In genomic region chr20:64049887-64050260, GRCh38 we compare ENCODE assay signal across 9 cellular contexts. TPM values are rescaled to one million over a fixed set of nuclear protein-coding genes. Genes with fewer than 3 reads are reported as not detected.
DNase-seq lines count a peak whose midpoint lies in the region; ATAC-seq, FAIRE-seq and TF ChIP-seq lines count a peak whose summit lies in the region.
"Had no signal": no experiment of that assay in that cellular context is flagged by ENCODE, and none has a peak within 500 bp of the region (broad histone marks: within the 10 kb centered on the region; RNA-seq: fewer than 3 reads in every experiment).

No MANE protein-coding gene starts in this region.

- no peak overlapping the region for H3K27ac ChIP-seq in SJCRH30
- peak overlapping the region; percentile 95 for H3K27ac ChIP-seq in left ventricle myocardium inferior (replicated peaks)
- peak overlapping the region; percentile 70 for H3K27ac ChIP-seq in skeletal muscle tissue (ENCODE audit: low read depth, low read length)

- H3K4me1 ChIP-seq in SJCRH30 (peaks cover 34% of the 10 kb centered on the region; the same call in 1 of the 2 replicates), left ventricle myocardium inferior (peaks cover 51% of the 10 kb centered on the region), skeletal muscle tissue (ENCODE audit: control insufficient read depth in 3 of 3, insufficient read depth in 3 of 3, low read length in 3 of 3) (peaks cover 0 to 14% (median 7%) of the 10 kb centered on the region in 3 donors), mucosa of descending colon (ENCODE audit: low read depth) (peaks cover 5% of the 10 kb centered on the region)

- H3K9me3 ChIP-seq in SJCRH30 (replicated peaks) (no peaks in the 10 kb centered on the region), left ventricle myocardium inferior (replicated peaks) (no peaks in the 10 kb centered on the region), skeletal muscle tissue (ENCODE audit: control insufficient read depth in 3 of 3, low read length in 3 of 3) (no peaks in the 10 kb centered on the region), mucosa of descending colon (no peaks in the 10 kb centered on the region)

- TF ChIP-seq CTCF in left ventricle myocardium inferior (IDR thresholded peaks at IDR 0.05; ENCODE audit: borderline replicate concordance) (no peak), mucosa of descending colon (IDR thresholded peaks at IDR 0.05) (no peak)

- ATAC-seq in mucosa of descending colon (no peak), HG02885 (IDR thresholded peaks at IDR 0.05; ENCODE audit: poor library complexity, unreplicated experiment) (no peak)

- H3K27me3 ChIP-seq in SJCRH30, result peaks cover 5% of the 10 kb centered on the region
- H3K27me3 ChIP-seq in left ventricle myocardium inferior (ENCODE audit: low read depth), result peaks cover 94% of the 10 kb centered on the region
- H3K27me3 ChIP-seq in skeletal muscle tissue (ENCODE audit: control insufficient read depth in 3 of 3, insufficient read depth in 3 of 3, low read length in 3 of 3), result peaks cover 57 to 78% (median 78%) of the 10 kb centered on the region in 3 donors

- H3K36me3 ChIP-seq in SJCRH30, result no peaks in the 10 kb centered on the region
- H3K36me3 ChIP-seq in left ventricle myocardium inferior, result peaks cover 19% of the 10 kb centered on the region
- H3K36me3 ChIP-seq in skeletal muscle tissue (ENCODE audit: control insufficient read depth in 3 of 3, insufficient read depth in 3 of 3, low read length in 3 of 3), result peaks cover 0 to 2% (median 0%) of the 10 kb centered on the region in 3 donors
- H3K36me3 ChIP-seq in mucosa of descending colon (ENCODE audit: low read depth), result no peaks in the 10 kb centered on the region

- DNase-seq in GM12891 (ENCODE audit: insufficient read length, low spot score) (no peak), SJCRH30 (no peak), left ventricle myocardium inferior (peak; percentile 47), anterior cingulate cortex (lab: John Stamatoyannopoulos, UW) (no peak), mucosa of descending colon (no peak)
- no peak for DNase-seq in activated CD4-positive, alpha-beta T cell treated with anti-CD3 and anti-CD28 coated beads, Interleukin-2, amount 50 U/mL, for 48 hours

- no peak for TF ChIP-seq POLR2A in GM12891 (IDR thresholded peaks at IDR 0.05; ENCODE audit: low read depth, low read length)

- H3K4me3 ChIP-seq in SJCRH30 (peak overlapping the region; percentile 31), left ventricle myocardium inferior (peak overlapping the region; percentile 71), skeletal muscle tissue (ENCODE audit: low read length in 3 of 3) (peak overlapping the region; percentile 1 to 58 (median 48)), mucosa of descending colon (no peak overlapping the region)

- intact Hi-C loops in left ventricle myocardium inferior (cut with micrococcal nuclease), result no loop called here
- intact Hi-C loops in mucosa of descending colon (cut with DNase I, micrococcal nuclease), result no loop called here

- peak overlapping the region in 2 of 3 donors; percentile 51 to 62 for H3K9ac ChIP-seq in skeletal muscle tissue (ENCODE audit: low read depth in 1 of 3, low read length in 3 of 3)

- FAIRE-seq in GM12891 (lab: Jason Lieb, UNC), result no peak

TF ChIP-seq in GM12891, 5 proteins besides CTCF, POLR2A, EP300 and RAD21:
- TF ChIP-seq SPI1 (IDR thresholded peaks at IDR 0.05; ENCODE audit: low read depth, low read length), result no peak
- TF ChIP-seq PAX5 (IDR thresholded peaks at IDR 0.05; ENCODE audit: insufficient read depth, low read length, severe bottlenecking), result no peak
- TF ChIP-seq POLR2AphosphoS5 (IDR thresholded peaks at IDR 0.05; ENCODE audit: low read depth, low read length), result no peak
- TF ChIP-seq TAF1 (IDR thresholded peaks at IDR 0.05; ENCODE audit: low read depth, low read length), result no peak
- 0 out of 2 replicates have a peak, but pooled peaks have one; percentile 19 for TF ChIP-seq POU2F2 (IDR thresholded peaks at IDR 0.05; ENCODE audit: low read depth, low read length)
TF ChIP-seq in GM12891: peak in this region for 1.

RNA-seq across cellular contexts. Expression of gene SOX18, which starts 0.4 kb away (rescaled TPM):
- 0.13 TPM for polyA plus RNA-seq in GM12891 (2012; ENCODE audit: low read depth, missing spikeins)
- 0.13 and 0.14 TPM in 2 replicates for total RNA-seq in SJCRH30 (2014; rRNA removed; shearing (Covaris generic))
- total RNA-seq in left ventricle myocardium inferior (30.5 TPM), skeletal muscle tissue (3.7 TPM), mucosa of descending colon (10 to 100 TPM in 2 of 3 donors, 1 to 10 TPM in 1; 4.7 to 20.0 (median 12.6) TPM)
- total RNA-seq: SK-MEL-5 had no signal

RNA-seq across cellular contexts. Expression of gene TCEA2, which starts 13.1 kb away (rescaled TPM):
- 34.5 TPM for polyA plus RNA-seq in GM12891 (2012; ENCODE audit: low read depth, missing spikeins)
- 12.6 and 16.9 TPM in 2 replicates for total RNA-seq in SJCRH30 (2014; rRNA removed; shearing (Covaris generic))
- total RNA-seq in left ventricle myocardium inferior, result 38.9 TPM
- 8.4 TPM for total RNA-seq in skeletal muscle tissue
- total RNA-seq in mucosa of descending colon, result 10 to 100 TPM in 1 of 3 donors, 1 to 10 TPM in 2; 4.1 to 46.1 (median 9.5) TPM

RNA-seq across cellular contexts. Expression of gene C20orf204, which starts 13.9 kb away (rescaled TPM):
- 51.3 TPM for polyA plus RNA-seq in GM12891 (2012; ENCODE audit: low read depth, missing spikeins)
- total RNA-seq in SJCRH30 (2014; rRNA removed; shearing (Covaris generic)), result 2.0 and 3.0 TPM in 2 replicates
- total RNA-seq in left ventricle myocardium inferior, result 0.55 TPM
- 0.52 TPM for total RNA-seq in skeletal muscle tissue
- 1 to 10 TPM; 1.0 to 1.8 (median 1.7) TPM for total RNA-seq in mucosa of descending colon

RNA-seq across cellular contexts. Expression of gene RGS19, which starts 29.4 kb away (rescaled TPM):
- polyA plus RNA-seq in GM12891 (2012; ENCODE audit: low read depth, missing spikeins), result 27.9 TPM
- 17.2 and 18.8 TPM in 2 replicates for total RNA-seq in SJCRH30 (2014; rRNA removed; shearing (Covaris generic))
- 6.1 TPM for total RNA-seq in left ventricle myocardium inferior
- 5.2 TPM for total RNA-seq in skeletal muscle tissue
- 1 to 10 TPM; 4.7 to 6.9 (median 6.5) TPM for total RNA-seq in mucosa of descending colon

RNA-seq across cellular contexts. Expression of gene OPRL1, which starts 30.0 kb away (rescaled TPM):
- polyA plus RNA-seq in GM12891 (2012; ENCODE audit: low read depth, missing spikeins), result 0.68 TPM
- 0.28 and 0.43 TPM in 2 replicates for total RNA-seq in SJCRH30 (2014; rRNA removed; shearing (Covaris generic))
- total RNA-seq in left ventricle myocardium inferior (0.52 TPM), skeletal muscle tissue (0.52 TPM), mucosa of descending colon (under 1 TPM; 0.26 to 0.76 (median 0.39) TPM)
